Comparison of ENCODE assay signal across 8 cellular contexts in the genomic region with DNA sequence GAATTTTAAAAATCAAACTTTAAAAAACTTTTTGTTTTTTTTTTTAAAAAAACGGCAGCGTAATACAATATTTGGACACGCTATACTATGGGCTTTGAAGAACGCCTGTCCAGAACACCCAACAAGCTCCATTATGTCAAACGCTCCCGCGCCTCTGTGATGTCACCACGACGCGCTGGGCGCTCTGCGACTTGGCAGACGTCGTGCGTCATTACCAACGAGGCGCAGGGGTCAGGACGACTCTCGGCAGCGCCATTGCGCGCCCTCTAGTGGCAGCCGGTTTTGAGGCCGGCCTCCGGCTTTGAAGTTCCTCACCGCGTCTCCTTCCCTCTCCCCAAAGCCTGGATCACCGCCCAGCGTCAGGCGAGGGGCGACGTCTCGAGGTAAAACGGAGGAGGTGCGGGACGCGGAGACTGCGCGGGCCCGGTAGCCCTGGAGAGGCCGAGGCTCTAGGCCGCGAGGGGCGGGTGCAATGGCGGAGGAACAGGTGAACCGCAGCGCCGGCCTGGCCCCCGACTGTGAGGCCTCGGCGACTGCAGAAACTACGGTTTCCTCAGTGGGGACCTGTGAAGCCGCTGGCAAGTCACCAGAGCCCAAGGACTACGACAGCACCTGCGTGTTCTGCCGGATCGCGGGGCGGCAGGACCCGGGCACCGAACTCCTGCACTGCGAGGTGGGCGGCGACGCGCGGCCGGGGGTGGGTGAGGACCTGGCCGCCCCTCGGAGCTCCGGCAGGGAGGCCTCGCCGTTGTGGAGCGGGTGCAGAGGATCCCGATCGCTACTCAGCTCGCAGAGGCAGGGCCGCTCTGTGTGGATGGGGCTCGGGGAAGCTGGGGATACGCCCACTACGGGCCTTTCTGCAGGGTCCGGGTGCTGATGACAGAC. TPM values are rescaled to one million over a fixed set of nuclear protein-coding genes. Genes with fewer than 3 reads are reported as not detected.
DNase-seq lines count a peak whose midpoint lies in the region; ATAC-seq and TF ChIP-seq lines count a peak whose summit lies in the region.

A gene (plus strand): TSS at position 265 of the 885 bp plus-strand sequence. CDS start 208 bp downstream, at position 473.

- no peaks in the 10 kb centered on the region for H4K20me1 ChIP-seq in GM23338 (replicated peaks; ENCODE audit: insufficient read depth)

- DNase-seq in EL, result peak; percentile 97
- DNase-seq in GM23338 (ENCODE audit: low spot score), result peak; percentile 99
- peak; percentile 96 for DNase-seq in LHCN-M2 (ENCODE audit: low read depth)
- peak; percentile 96 for DNase-seq in RPMI7951 (ENCODE audit: low read depth)
- peak; percentile 95 to 97 for DNase-seq in activated T-helper 1 cell treated with anti-CD3 and anti-CD28 coated beads, Interleukin-2, amount 50 U/mL, for 16 hours (ENCODE audit: low read depth in 1 of 2, low spot score in 1 of 2)
- DNase-seq in fibroblast of gingiva (ENCODE audit: low read depth), result peak; percentile 94
- DNase-seq in naive B cell, result peak; percentile 95

- no peaks in the 10 kb centered on the region for H3K79me2 ChIP-seq in GM23338 (replicated peaks; ENCODE audit: insufficient read depth)

- H3K4me3 Mint-ChIP-seq in GM23338 (no peak within 1 kb of the TSS; the same call in 2 of the 3 replicates), naive B cell (peak within 1 kb of the TSS in 2 of 8 donors; percentile 11 to 20)
- peak within 1 kb of the TSS; percentile 48 for H3K4me3 Mint-ChIP-seq in stimulated activated memory B cell treated with anti-CD40 and anti-IgM and Interleukin-4, amounts not matched to agents 10 μg/mL and 1 μg/mL and 100 μg/mL, for 72 hours

- H3K27ac ChIP-seq in GM23338 (ENCODE audit: low read depth), result peak within 1 kb of the TSS; percentile 65; the same call in 1 of the 2 replicates

- peak; percentile 91 to 96 for TF ChIP-seq CTCF in GM23338 (conservative IDR thresholded peaks at IDR 0.05; ENCODE audit: low read depth in 2 of 2)

- H3K36me3 Mint-ChIP-seq in GM23338 (ENCODE audit: low read depth), result peaks cover 5% of the 10 kb centered on the region; the same call in 2 of the 3 replicates
- no peaks in the 10 kb centered on the region for H3K36me3 Mint-ChIP-seq in naive B cell
- no peaks in the 10 kb centered on the region for H3K36me3 Mint-ChIP-seq in stimulated activated memory B cell treated with anti-CD40 and anti-IgM and Interleukin-4, amounts not matched to agents 10 μg/mL and 1 μg/mL and 100 μg/mL, for 72 hours

- H3K9me3 Mint-ChIP-seq in GM23338 (peaks cover 13% of the 10 kb centered on the region), naive B cell (no peaks in the 10 kb centered on the region)
- H3K9me3 Mint-ChIP-seq in stimulated activated memory B cell treated with anti-CD40 and anti-IgM and Interleukin-4, amounts not matched to agents 10 μg/mL and 1 μg/mL and 100 μg/mL, for 72 hours, result no peaks in the 10 kb centered on the region

- no peaks in the 10 kb centered on the region for H3K9me2 ChIP-seq in GM23338 (ENCODE audit: insufficient read depth)

- H3F3A ChIP-seq in GM23338 (replicated peaks; ENCODE audit: low read depth), result no peaks in the 10 kb centered on the region

- H3K27ac Mint-ChIP-seq in GM23338, result peak within 1 kb of the TSS; percentile 56
- H3K27ac Mint-ChIP-seq in naive B cell, result peak within 1 kb of the TSS in 1 of 6 donors; percentile 92
- H3K27ac Mint-ChIP-seq in stimulated activated memory B cell treated with anti-CD40 and anti-IgM and Interleukin-4, amounts not matched to agents 10 μg/mL and 1 μg/mL and 100 μg/mL, for 72 hours, result no peak within 1 kb of the TSS

- peak within 1 kb of the TSS; percentile 97 for H2AFZ ChIP-seq in GM23338

- peak; percentile 90 for ATAC-seq in GM23338
- ATAC-seq in naive B cell (ENCODE audit: low read depth in 2 of 2), result peak; percentile 88 to 89
- ATAC-seq in stimulated activated memory B cell treated with anti-CD40 and anti-IgM and Interleukin-4, amounts not matched to agents 10 μg/mL and 1 μg/mL and 100 μg/mL, for 72 hours, result peak; percentile 97

- H3K27me3 Mint-ChIP-seq in GM23338 (ENCODE audit: insufficient read depth, low read depth, poor library complexity) (peaks cover 3% of the 10 kb centered on the region), naive B cell (peaks cover 5 to 10% (median 8%) of the 10 kb centered on the region in 3 donors)
- H3K27me3 Mint-ChIP-seq in stimulated activated memory B cell treated with anti-CD40 and anti-IgM and Interleukin-4, amounts not matched to agents 10 μg/mL and 1 μg/mL and 100 μg/mL, for 72 hours, result no peaks in the 10 kb centered on the region

- peak within 1 kb of the TSS; percentile 77 for H3K4me2 ChIP-seq in GM23338

- H3K4me1 Mint-ChIP-seq in GM23338, result peaks cover 2% of the 10 kb centered on the region; the same call in 1 of the 3 replicates
- H3K4me1 Mint-ChIP-seq in naive B cell, result peaks cover 0 to 12% (median 0%) of the 10 kb centered on the region in 3 donors
- peaks cover 5% of the 10 kb centered on the region for H3K4me1 Mint-ChIP-seq in stimulated activated memory B cell treated with anti-CD40 and anti-IgM and Interleukin-4, amounts not matched to agents 10 μg/mL and 1 μg/mL and 100 μg/mL, for 72 hours

- H3K36me3 ChIP-seq in GM23338 (ENCODE audit: insufficient read depth), result no peaks in the 10 kb centered on the region

- H3K27me3 ChIP-seq in GM23338 (ENCODE audit: insufficient read depth), result no peaks in the 10 kb centered on the region

- peaks cover 10% of the 10 kb centered on the region for H3K4me1 ChIP-seq in GM23338 (ENCODE audit: insufficient read depth)

- peak within 1 kb of the TSS; percentile 92 for H3K4me3 ChIP-seq in GM23338

TF ChIP-seq in GM23338, 12 proteins besides CTCF, POLR2A, EP300 and RAD21 (continues in another document):
- TF ChIP-seq, protein P1, sequence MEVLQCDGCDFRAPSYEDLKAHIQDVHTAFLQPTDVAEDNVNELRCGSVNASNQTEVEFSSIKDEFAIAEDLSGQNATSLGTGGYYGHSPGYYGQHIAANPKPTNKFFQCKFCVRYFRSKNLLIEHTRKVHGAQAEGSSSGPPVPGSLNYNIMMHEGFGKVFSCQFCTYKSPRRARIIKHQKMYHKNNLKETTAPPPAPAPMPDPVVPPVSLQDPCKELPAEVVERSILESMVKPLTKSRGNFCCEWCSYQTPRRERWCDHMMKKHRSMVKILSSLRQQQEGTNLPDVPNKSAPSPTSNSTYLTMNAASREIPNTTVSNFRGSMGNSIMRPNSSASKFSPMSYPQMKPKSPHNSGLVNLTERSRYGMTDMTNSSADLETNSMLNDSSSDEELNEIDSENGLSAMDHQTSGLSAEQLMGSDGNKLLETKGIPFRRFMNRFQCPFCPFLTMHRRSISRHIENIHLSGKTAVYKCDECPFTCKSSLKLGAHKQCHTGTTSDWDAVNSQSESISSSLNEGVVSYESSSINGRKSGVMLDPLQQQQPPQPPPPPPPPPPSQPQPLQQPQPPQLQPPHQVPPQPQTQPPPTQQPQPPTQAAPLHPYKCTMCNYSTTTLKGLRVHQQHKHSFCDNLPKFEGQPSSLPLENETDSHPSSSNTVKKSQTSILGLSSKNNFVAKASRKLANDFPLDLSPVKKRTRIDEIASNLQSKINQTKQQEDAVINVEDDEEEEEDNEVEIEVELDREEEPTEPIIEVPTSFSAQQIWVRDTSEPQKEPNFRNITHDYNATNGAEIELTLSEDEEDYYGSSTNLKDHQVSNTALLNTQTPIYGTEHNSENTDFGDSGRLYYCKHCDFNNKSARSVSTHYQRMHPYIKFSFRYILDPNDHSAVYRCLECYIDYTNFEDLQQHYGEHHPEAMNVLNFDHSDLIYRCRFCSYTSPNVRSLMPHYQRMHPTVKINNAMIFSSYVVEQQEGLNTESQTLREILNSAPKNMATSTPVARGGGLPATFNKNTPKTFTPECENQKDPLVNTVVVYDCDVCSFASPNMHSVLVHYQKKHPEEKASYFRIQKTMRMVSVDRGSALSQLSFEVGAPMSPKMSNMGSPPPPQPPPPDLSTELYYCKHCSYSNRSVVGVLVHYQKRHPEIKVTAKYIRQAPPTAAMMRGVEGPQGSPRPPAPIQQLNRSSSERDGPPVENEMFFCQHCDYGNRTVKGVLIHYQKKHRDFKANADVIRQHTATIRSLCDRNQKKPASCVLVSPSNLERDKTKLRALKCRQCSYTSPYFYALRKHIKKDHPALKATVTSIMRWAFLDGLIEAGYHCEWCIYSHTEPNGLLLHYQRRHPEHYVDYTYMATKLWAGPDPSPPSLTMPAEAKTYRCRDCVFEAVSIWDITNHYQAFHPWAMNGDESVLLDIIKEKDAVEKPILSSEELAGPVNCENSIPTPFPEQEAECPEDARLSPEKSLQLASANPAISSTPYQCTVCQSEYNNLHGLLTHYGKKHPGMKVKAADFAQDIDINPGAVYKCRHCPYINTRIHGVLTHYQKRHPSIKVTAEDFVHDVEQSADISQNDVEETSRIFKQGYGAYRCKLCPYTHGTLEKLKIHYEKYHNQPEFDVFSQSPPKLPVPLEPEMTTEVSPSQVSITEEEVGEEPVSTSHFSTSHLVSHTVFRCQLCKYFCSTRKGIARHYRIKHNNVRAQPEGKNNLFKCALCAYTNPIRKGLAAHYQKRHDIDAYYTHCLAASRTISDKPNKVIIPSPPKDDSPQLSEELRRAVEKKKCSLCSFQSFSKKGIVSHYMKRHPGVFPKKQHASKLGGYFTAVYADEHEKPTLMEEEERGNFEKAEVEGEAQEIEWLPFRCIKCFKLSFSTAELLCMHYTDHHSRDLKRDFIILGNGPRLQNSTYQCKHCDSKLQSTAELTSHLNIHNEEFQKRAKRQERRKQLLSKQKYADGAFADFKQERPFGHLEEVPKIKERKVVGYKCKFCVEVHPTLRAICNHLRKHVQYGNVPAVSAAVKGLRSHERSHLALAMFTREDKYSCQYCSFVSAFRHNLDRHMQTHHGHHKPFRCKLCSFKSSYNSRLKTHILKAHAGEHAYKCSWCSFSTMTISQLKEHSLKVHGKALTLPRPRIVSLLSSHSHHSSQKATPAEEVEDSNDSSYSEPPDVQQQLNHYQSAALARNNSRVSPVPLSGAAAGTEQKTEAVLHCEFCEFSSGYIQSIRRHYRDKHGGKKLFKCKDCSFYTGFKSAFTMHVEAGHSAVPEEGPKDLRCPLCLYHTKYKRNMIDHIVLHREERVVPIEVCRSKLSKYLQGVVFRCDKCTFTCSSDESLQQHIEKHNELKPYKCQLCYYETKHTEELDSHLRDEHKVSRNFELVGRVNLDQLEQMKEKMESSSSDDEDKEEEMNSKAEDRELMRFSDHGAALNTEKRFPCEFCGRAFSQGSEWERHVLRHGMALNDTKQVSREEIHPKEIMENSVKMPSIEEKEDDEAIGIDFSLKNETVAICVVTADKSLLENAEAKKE (CRISPR knock-in tag; IDR thresholded peaks at IDR 0.05), result no peak

RNA-seq across cellular contexts. Expression of the gene that starts here (rescaled TPM):
- total RNA-seq in GM23338 (2014; rRNA removed; shearing (Covaris generic)), result 8.0 and 10.3 TPM in 2 replicates
- 1.8 and 1.9 TPM in 2 replicates for polyA plus RNA-seq in GM23338 (2016; fragmentation: Nextera tagmentation; extraction: Ambion mirVana)
- total RNA-seq in LHCN-M2 (2014; rRNA removed), result 9.7 and 10.9 TPM in 2 replicates
- 3.6 TPM for polyA plus RNA-seq in LHCN-M2 (2012)
- total RNA-seq in RPMI7951 (2014; rRNA removed; shearing (Covaris generic)), result 16.1 and 17.7 TPM in 2 replicates
- 10 to 100 TPM; 12.1 to 17.8 (median 15.3) TPM for polyA plus RNA-seq in naive B cell (ENCODE audit: low read depth in 6 of 6)

Comparison
In these comparisons a context has a peak if more than half of its experiments do, and no peak if none do; other contexts are left out.
1. Peak in every context shown above with its lines: DNase-seq, ATAC-seq, H3K4me3 ChIP-seq and H3K27ac ChIP-seq.